Comparison of ENCODE assay signal across 9 cellular contexts in genomic region chr6:128112494-128112893, GRCh38.
DNase-seq lines count a peak whose midpoint lies in the region; ATAC-seq and TF ChIP-seq lines count a peak whose summit lies in the region.
"Had no signal": no experiment of that assay in that cellular context is flagged by ENCODE, and none has a peak within 500 bp of the region (broad histone marks: within the 10 kb centered on the region; RNA-seq: fewer than 3 reads in every experiment).

No MANE protein-coding gene starts in this region.

- DNase-seq in activated naive CD4-positive, alpha-beta T cell treated with anti-CD3 and anti-CD28 coated beads, Interleukin-2, amount 10 ng/mL, durations not matched to agents 7 days and 5 days = no peak
- no peak for DNase-seq in activated naive CD4-positive, alpha-beta T cell (lab: John Stamatoyannopoulos, UW)
- DNase-seq in NCI-H774 (lab: John Stamatoyannopoulos, UW) (peak; percentile 52), right atrium auricular region (ENCODE audit: low spot score) (no peak), NCI-H1048 (lab: John Stamatoyannopoulos, UW) (no peak), iPS-NIHi11 (ENCODE audit: low spot score) (no peak)

- H3K4me3 ChIP-seq in right atrium auricular region (peak overlapping the region; percentile 2 to 27), urinary bladder (ENCODE audit: low read depth, low read length) (peak overlapping the region; percentile 14)
- H3K4me3 ChIP-seq: SJCRH30 had no signal

- 17% methylated on average over 2 of the region's 2 CpGs for WGBS in urinary bladder

- CTCF ChIA-PET in activated naive CD4-positive, alpha-beta T cell treated with anti-CD3 and anti-CD28 coated beads, Interleukin-2, amount 10 ng/mL, durations not matched to agents 7 days and 5 days (lab: Charles Lee) = no interaction called here

- H3K27ac ChIP-seq in right atrium auricular region (peak overlapping the region; percentile 24 to 46), urinary bladder (ENCODE audit: low read depth) (no peak overlapping the region)
- H3K27ac ChIP-seq: SJCRH30 had no signal

- ATAC-seq in HG03280 (IDR thresholded peaks at IDR 0.05; ENCODE audit: unreplicated experiment) = no peak

- H3K9me3 Mint-ChIP-seq in activated naive CD4-positive, alpha-beta T cell treated with anti-CD3 and anti-CD28 coated beads, Interleukin-2, amount 10 ng/mL, durations not matched to agents 7 days and 5 days = no peaks in the 10 kb centered on the region

- peak overlapping the region; percentile 27 for H3K4me3 Mint-ChIP-seq in activated naive CD4-positive, alpha-beta T cell treated with anti-CD3 and anti-CD28 coated beads, Interleukin-2, amount 10 ng/mL, durations not matched to agents 7 days and 5 days

- H3K27me3 Mint-ChIP-seq in activated naive CD4-positive, alpha-beta T cell treated with anti-CD3 and anti-CD28 coated beads, Interleukin-2, amount 10 ng/mL, durations not matched to agents 7 days and 5 days = no peaks in the 10 kb centered on the region

- H3K4me1 Mint-ChIP-seq in activated naive CD4-positive, alpha-beta T cell treated with anti-CD3 and anti-CD28 coated beads, Interleukin-2, amount 10 ng/mL, durations not matched to agents 7 days and 5 days = peaks cover 13% of the 10 kb centered on the region

- H3K36me3 ChIP-seq in right atrium auricular region = no peaks in the 10 kb centered on the region
- no peaks in the 10 kb centered on the region for H3K36me3 ChIP-seq in urinary bladder (ENCODE audit: insufficient read depth)
- H3K36me3 ChIP-seq: SJCRH30 had no signal

- peaks cover 1% of the 10 kb centered on the region for H3K36me3 Mint-ChIP-seq in activated naive CD4-positive, alpha-beta T cell treated with anti-CD3 and anti-CD28 coated beads, Interleukin-2, amount 10 ng/mL, durations not matched to agents 7 days and 5 days

- no peak for TF ChIP-seq CTCF in right atrium auricular region (IDR thresholded peaks at IDR 0.05)

- H3K27ac Mint-ChIP-seq in activated naive CD4-positive, alpha-beta T cell treated with anti-CD3 and anti-CD28 coated beads, Interleukin-2, amount 10 ng/mL, durations not matched to agents 7 days and 5 days = peak overlapping the region; percentile 34

- no peaks in the 10 kb centered on the region for H3K27me3 ChIP-seq in right atrium auricular region
- H3K27me3 ChIP-seq: SJCRH30 had no signal

- peaks cover 0 to 24% of the 10 kb centered on the region in 2 donors for H3K4me1 ChIP-seq in right atrium auricular region
- no peaks in the 10 kb centered on the region for H3K4me1 ChIP-seq in urinary bladder (ENCODE audit: insufficient read depth)
- H3K4me1 ChIP-seq: SJCRH30 had no signal

- H3K9me3 ChIP-seq in right atrium auricular region = no peaks in the 10 kb centered on the region
- H3K9me3 ChIP-seq: SJCRH30 had no signal
